In the genomic region with DNA sequence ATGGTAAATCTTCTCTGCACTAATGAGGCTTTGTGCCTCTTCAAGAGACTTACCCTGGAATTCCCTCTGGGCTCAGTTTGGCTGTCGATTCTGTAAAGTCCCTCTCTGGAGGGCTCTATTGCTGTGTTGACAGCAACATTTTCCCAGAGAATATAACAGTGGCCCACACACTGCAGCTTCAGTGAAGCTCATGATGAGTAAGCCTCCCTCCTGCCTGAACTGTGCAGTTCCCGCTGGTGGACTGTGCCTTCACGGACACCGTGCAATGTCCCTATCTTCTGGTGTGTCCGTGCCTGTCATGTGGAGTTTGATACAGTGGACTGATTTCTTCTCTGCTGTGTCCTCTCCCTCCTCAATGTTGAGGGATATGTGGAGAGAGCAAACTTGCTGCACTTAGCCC, we compare ENCODE assay signal across 2 cellular contexts.
TF ChIP-seq lines count a peak whose summit lies in the region.

No MANE protein-coding gene starts in this region.

TF ChIP-seq in GM12878, 131 proteins besides CTCF, POLR2A, EP300 and RAD21:
- TF ChIP-seq BHLHE40 (IDR thresholded peaks at IDR 0.05; ENCODE audit: borderline replicate concordance in 1 of 2, low read depth in 2 of 2, low read length in 1 of 2), result no peak
- TF ChIP-seq SIX5 (IDR thresholded peaks at IDR 0.05; ENCODE audit: low read depth, low read length, severe bottlenecking), result no peak
- TF ChIP-seq NFXL1 (IDR thresholded peaks at IDR 0.05; ENCODE audit: borderline replicate concordance), result no peak
- TF ChIP-seq, protein P1, sequence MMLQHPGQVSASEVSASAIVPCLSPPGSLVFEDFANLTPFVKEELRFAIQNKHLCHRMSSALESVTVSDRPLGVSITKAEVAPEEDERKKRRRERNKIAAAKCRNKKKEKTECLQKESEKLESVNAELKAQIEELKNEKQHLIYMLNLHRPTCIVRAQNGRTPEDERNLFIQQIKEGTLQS (IDR thresholded peaks at IDR 0.05; ENCODE audit: borderline replicate concordance, extremely low read depth, low read depth, low read length), result no peak
- TF ChIP-seq HDAC6 (IDR thresholded peaks at IDR 0.05; ENCODE audit: unreplicated experiment), result no peak
- TF ChIP-seq ZSCAN29 (IDR thresholded peaks at IDR 0.05), result no peak
- TF ChIP-seq, protein P2, sequence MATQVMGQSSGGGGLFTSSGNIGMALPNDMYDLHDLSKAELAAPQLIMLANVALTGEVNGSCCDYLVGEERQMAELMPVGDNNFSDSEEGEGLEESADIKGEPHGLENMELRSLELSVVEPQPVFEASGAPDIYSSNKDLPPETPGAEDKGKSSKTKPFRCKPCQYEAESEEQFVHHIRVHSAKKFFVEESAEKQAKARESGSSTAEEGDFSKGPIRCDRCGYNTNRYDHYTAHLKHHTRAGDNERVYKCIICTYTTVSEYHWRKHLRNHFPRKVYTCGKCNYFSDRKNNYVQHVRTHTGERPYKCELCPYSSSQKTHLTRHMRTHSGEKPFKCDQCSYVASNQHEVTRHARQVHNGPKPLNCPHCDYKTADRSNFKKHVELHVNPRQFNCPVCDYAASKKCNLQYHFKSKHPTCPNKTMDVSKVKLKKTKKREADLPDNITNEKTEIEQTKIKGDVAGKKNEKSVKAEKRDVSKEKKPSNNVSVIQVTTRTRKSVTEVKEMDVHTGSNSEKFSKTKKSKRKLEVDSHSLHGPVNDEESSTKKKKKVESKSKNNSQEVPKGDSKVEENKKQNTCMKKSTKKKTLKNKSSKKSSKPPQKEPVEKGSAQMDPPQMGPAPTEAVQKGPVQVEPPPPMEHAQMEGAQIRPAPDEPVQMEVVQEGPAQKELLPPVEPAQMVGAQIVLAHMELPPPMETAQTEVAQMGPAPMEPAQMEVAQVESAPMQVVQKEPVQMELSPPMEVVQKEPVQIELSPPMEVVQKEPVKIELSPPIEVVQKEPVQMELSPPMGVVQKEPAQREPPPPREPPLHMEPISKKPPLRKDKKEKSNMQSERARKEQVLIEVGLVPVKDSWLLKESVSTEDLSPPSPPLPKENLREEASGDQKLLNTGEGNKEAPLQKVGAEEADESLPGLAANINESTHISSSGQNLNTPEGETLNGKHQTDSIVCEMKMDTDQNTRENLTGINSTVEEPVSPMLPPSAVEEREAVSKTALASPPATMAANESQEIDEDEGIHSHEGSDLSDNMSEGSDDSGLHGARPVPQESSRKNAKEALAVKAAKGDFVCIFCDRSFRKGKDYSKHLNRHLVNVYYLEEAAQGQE (IDR thresholded peaks at IDR 0.05; ENCODE audit: low read depth, low read length), result no peak
- TF ChIP-seq ESRRA (IDR thresholded peaks at IDR 0.05; ENCODE audit: low read length), result no peak
- no peak for TF ChIP-seq STAT3 (IDR thresholded peaks at IDR 0.05; ENCODE audit: low read depth, low read length)
- no peak for TF ChIP-seq TARDBP (IDR thresholded peaks at IDR 0.05; ENCODE audit: borderline replicate concordance)
- no peak for TF ChIP-seq RBBP5 (conservative IDR thresholded peaks at IDR 0.05)
- no peak for TF ChIP-seq NR2C1 (IDR thresholded peaks at IDR 0.05)
- TF ChIP-seq BACH1 (IDR thresholded peaks at IDR 0.05; ENCODE audit: borderline replicate concordance), result no peak
- TF ChIP-seq, protein P3, sequence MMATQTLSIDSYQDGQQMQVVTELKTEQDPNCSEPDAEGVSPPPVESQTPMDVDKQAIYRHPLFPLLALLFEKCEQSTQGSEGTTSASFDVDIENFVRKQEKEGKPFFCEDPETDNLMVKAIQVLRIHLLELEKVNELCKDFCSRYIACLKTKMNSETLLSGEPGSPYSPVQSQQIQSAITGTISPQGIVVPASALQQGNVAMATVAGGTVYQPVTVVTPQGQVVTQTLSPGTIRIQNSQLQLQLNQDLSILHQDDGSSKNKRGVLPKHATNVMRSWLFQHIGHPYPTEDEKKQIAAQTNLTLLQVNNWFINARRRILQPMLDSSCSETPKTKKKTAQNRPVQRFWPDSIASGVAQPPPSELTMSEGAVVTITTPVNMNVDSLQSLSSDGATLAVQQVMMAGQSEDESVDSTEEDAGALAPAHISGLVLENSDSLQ (IDR thresholded peaks at IDR 0.05), result no peak
- TF ChIP-seq SUZ12 (IDR thresholded peaks at IDR 0.05; ENCODE audit: unreplicated experiment), result no peak

TF ChIP-seq in H1, 55 proteins besides CTCF, POLR2A, EP300 and RAD21:
- TF ChIP-seq SRF (IDR thresholded peaks at IDR 0.05; ENCODE audit: low read depth, low read length) (no peak), RFX5 (IDR thresholded peaks at IDR 0.05; ENCODE audit: borderline replicate concordance, low read depth, low read length) (no peak), SAP30 (IDR thresholded peaks at IDR 0.05; ENCODE audit: insufficient read depth, insufficient replicate concordance, low read length) (no peak), SP2 (IDR thresholded peaks at IDR 0.05; ENCODE audit: low read length) (no peak), YY1 (IDR thresholded peaks at IDR 0.05; ENCODE audit: low read depth, low read length) (no peak), TAF7 (optimal IDR thresholded peaks at IDR 0.05; ENCODE audit: borderline replicate concordance, low read depth, low read length) (no peak), CEBPB (IDR thresholded peaks at IDR 0.05; ENCODE audit: low read depth, low read length) (no peak), CHD1 (IDR thresholded peaks at IDR 0.05; ENCODE audit: low read depth, low read length) (no peak), CBX5 (IDR thresholded peaks at IDR 0.05; ENCODE audit: low read depth, low read length) (no peak), EGR1 (IDR thresholded peaks at IDR 0.05; ENCODE audit: borderline replicate concordance, low read depth, low read length) (no peak), BCL11A (IDR thresholded peaks at IDR 0.05; ENCODE audit: low read depth in 2 of 2, low read length in 2 of 2) (no peak)
- TF ChIP-seq, protein P4, sequence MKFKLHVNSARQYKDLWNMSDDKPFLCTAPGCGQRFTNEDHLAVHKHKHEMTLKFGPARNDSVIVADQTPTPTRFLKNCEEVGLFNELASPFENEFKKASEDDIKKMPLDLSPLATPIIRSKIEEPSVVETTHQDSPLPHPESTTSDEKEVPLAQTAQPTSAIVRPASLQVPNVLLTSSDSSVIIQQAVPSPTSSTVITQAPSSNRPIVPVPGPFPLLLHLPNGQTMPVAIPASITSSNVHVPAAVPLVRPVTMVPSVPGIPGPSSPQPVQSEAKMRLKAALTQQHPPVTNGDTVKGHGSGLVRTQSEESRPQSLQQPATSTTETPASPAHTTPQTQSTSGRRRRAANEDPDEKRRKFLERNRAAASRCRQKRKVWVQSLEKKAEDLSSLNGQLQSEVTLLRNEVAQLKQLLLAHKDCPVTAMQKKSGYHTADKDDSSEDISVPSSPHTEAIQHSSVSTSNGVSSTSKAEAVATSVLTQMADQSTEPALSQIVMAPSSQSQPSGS (IDR thresholded peaks at IDR 0.05; ENCODE audit: low read length), result no peak
